Comparison of ENCODE assay signal across 8 cellular contexts in genomic region chr5:134846641-134846960, GRCh38. TPM values are rescaled to one million over a fixed set of nuclear protein-coding genes. Genes with fewer than 3 reads are reported as not detected.
DNase-seq lines count a peak whose midpoint lies in the region; ATAC-seq and TF ChIP-seq lines count a peak whose summit lies in the region.

No MANE protein-coding gene starts in this region.

- peak; percentile 3 for ATAC-seq in GM18498 (IDR thresholded peaks at IDR 0.05; ENCODE audit: unreplicated experiment)
- peak; percentile 2 to 7 for ATAC-seq in activated T-cell treated with anti-CD3 and anti-CD28 coated beads, Interleukin-2, amount 50 U/mL, for 4 hours
- ATAC-seq in GM18505 (IDR thresholded peaks at IDR 0.05; ENCODE audit: unreplicated experiment): no peak

- no peak for TF ChIP-seq POLR2A in GM18505 (IDR thresholded peaks at IDR 0.05; ENCODE audit: borderline replicate concordance, extremely low read depth, insufficient read depth, insufficient read length)

- H3K9me3 Mint-ChIP-seq in activated T-cell treated with anti-CD3 and anti-CD28 coated beads, Interleukin-2, amount 50 U/mL, for 4 hours: no peaks in the 10 kb centered on the region

- H3K27me3 Mint-ChIP-seq in activated T-cell treated with anti-CD3 and anti-CD28 coated beads, Interleukin-2, amount 50 U/mL, for 4 hours (ENCODE audit: low read depth): no peaks in the 10 kb centered on the region

- peaks cover 3% of the 10 kb centered on the region for H3K36me3 ChIP-seq in left ventricle myocardium inferior

- peaks cover 63% of the 10 kb centered on the region for H3K4me1 ChIP-seq in left ventricle myocardium inferior

- peaks cover 7% of the 10 kb centered on the region for H3K36me3 Mint-ChIP-seq in activated T-cell treated with anti-CD3 and anti-CD28 coated beads, Interleukin-2, amount 50 U/mL, for 4 hours (ENCODE audit: insufficient read depth)

- H3K27me3 ChIP-seq in left ventricle myocardium inferior (ENCODE audit: low read depth): no peaks in the 10 kb centered on the region

- peak overlapping the region; percentile 92 for H3K4me3 Mint-ChIP-seq in activated T-cell treated with anti-CD3 and anti-CD28 coated beads, Interleukin-2, amount 50 U/mL, for 4 hours

- peak overlapping the region; percentile 99 for H3K27ac ChIP-seq in left ventricle myocardium inferior (replicated peaks)

- H3K4me3 ChIP-seq in left ventricle myocardium inferior (peak overlapping the region; percentile 96), skeletal muscle cell (ENCODE audit: low read depth, low read length) (peak overlapping the region; percentile 89)

- intact Hi-C loops in left ventricle myocardium inferior (cut with micrococcal nuclease): no loop called here
- intact Hi-C loops in posterior vena cava (cut with DNase I): loop anchor here in 1 of 2 donors (10.0 kb wide), 1 partner anchor 1198 kb away; no protein-coding TSS in a partner anchor

- no peaks in the 10 kb centered on the region for H3K9me3 ChIP-seq in left ventricle myocardium inferior (replicated peaks)

- H3K4me1 Mint-ChIP-seq in activated T-cell treated with anti-CD3 and anti-CD28 coated beads, Interleukin-2, amount 50 U/mL, for 4 hours (ENCODE audit: low read depth): peaks cover 36% of the 10 kb centered on the region

- DNase-seq in HuH-7.5 (ENCODE audit: low spot score) (peak; percentile 11), left ventricle myocardium inferior (no peak), skeletal muscle cell (ENCODE audit: low read depth) (no peak), posterior vena cava (ENCODE audit: low spot score) (no peak)
- no peak for DNase-seq in activated T-cell treated with anti-CD3 and anti-CD28 coated beads, Interleukin-2, amount 50 U/mL, for 4 hours
- no peak for DNase-seq in NK-92 treated with Interleukin-12 subunit alpha and Interleukin-12 subunit beta, amount 100 ng/mL, for 24 hours (lab: John Stamatoyannopoulos, UW)

- TF ChIP-seq CTCF in left ventricle myocardium inferior (IDR thresholded peaks at IDR 0.05; ENCODE audit: borderline replicate concordance): no peak

RNA-seq across cellular contexts. Expression of gene C5orf24, which starts 0.8 kb away (rescaled TPM):
- total RNA-seq in activated T-cell treated with anti-CD3 and anti-CD28 coated beads, Interleukin-2, amount 50 U/mL, for 4 hours: 10 to 100 TPM; 19.2 to 25.4 (median 23.7) TPM
- 24.9 TPM for total RNA-seq in left ventricle myocardium inferior
- total RNA-seq in posterior vena cava: 10 to 100 TPM; 53.1 to 58.7 TPM

RNA-seq across cellular contexts. Expression of gene TXNDC15, which starts 27.6 kb away (rescaled TPM):
- total RNA-seq in activated T-cell treated with anti-CD3 and anti-CD28 coated beads, Interleukin-2, amount 50 U/mL, for 4 hours: 10 to 100 TPM; 39.5 to 47.4 (median 40.1) TPM
- total RNA-seq in left ventricle myocardium inferior (49.5 TPM), posterior vena cava (100 to 1,000 TPM in 1 of 2 donors, 10 to 100 TPM in 1; 76.7 to 103 TPM)

RNA-seq across cellular contexts. Expression of gene PCBD2, which starts 58.3 kb away (rescaled TPM):
- total RNA-seq in activated T-cell treated with anti-CD3 and anti-CD28 coated beads, Interleukin-2, amount 50 U/mL, for 4 hours: 1 to 10 TPM; 5.5 to 8.0 (median 6.6) TPM
- total RNA-seq in left ventricle myocardium inferior: 26.3 TPM
- 1 to 10 TPM; 7.4 to 8.8 TPM for total RNA-seq in posterior vena cava
